Comparison of ENCODE assay signal across 10 cellular contexts in genomic region chr4:4269856-4270255, GRCh38. TPM values are rescaled to one million over a fixed set of nuclear protein-coding genes. Genes with fewer than 3 reads are reported as not detected.
A peak's percentile ranks its signal among the peaks of the same experiment; 100 is the strongest.
DNase-seq lines count a peak whose midpoint lies in the region; ATAC-seq and TF ChIP-seq lines count a peak whose summit lies in the region.
"Had no signal": no experiment of that assay in that cellular context is flagged by ENCODE, and none has a peak within 500 bp of the region (broad histone marks: within the 10 kb centered on the region; RNA-seq: fewer than 3 reads in every experiment).

No MANE protein-coding gene starts in this region.

- intact Hi-C loops in activated CD4-positive, alpha-beta T cell treated with anti-CD3 and anti-CD28 coated beads, Interleukin-2, amount 10 ng/mL, durations not matched to agents 24 days and 14 days (cut with micrococcal nuclease) = no loop called here
- intact Hi-C loops in PC-3 (cut with micrococcal nuclease) (no loop called here), mammary epithelial cell (cut with micrococcal nuclease) (no loop called here), mucosa of descending colon (cut with DNase I, micrococcal nuclease) (no loop called here)

- in situ Hi-C loops in mammary epithelial cell (cut with MboI; ENCODE audit: low sequenced_read_pairs in 2 of 2) = no loop called here

- H3K36me3 Mint-ChIP-seq in activated CD4-positive, alpha-beta T cell treated with anti-CD3 and anti-CD28 coated beads, Interleukin-2, amount 10 ng/mL, durations not matched to agents 24 days and 14 days (ENCODE audit: low read depth) = peaks cover 56% of the 10 kb centered on the region

- H3K79me2 ChIP-seq in PC-3 (ENCODE audit: low read length) (no peaks in the 10 kb centered on the region), mammary epithelial cell (ENCODE audit: insufficient read depth, low read length) (peaks cover 4% of the 10 kb centered on the region)

- H3K27ac Mint-ChIP-seq in activated CD4-positive, alpha-beta T cell treated with anti-CD3 and anti-CD28 coated beads, Interleukin-2, amount 10 ng/mL, durations not matched to agents 24 days and 14 days = peak overlapping the region; percentile 69

- H2AFZ ChIP-seq in PC-3 (ENCODE audit: low read length) (no peak overlapping the region), mammary epithelial cell (ENCODE audit: low read depth, low read length) (no peak overlapping the region)

- no TSS peak for BruUV-seq in PC-3 (replicated peaks; lab: Mats Ljungman, UMichigan)
- BruUV-seq in mammary epithelial cell (replicated peaks; lab: Mats Ljungman, UMichigan) = no TSS peak

- ATAC-seq in PC-3 (peak; percentile 92), mucosa of descending colon (peak; percentile 67), HG03520 (IDR thresholded peaks at IDR 0.05; ENCODE audit: unreplicated experiment) (no peak), gastroesophageal sphincter (no peak)

- peak overlapping the region; percentile 40 for H3K27ac ChIP-seq in PC-3 (ENCODE audit: low read length)
- peak overlapping the region; percentile 72 for H3K27ac ChIP-seq in mammary epithelial cell (ENCODE audit: insufficient read depth, low read depth, low read length)
- H3K27ac ChIP-seq in gastroesophageal sphincter = no peak overlapping the region
- H3K27ac ChIP-seq: SJCRH30, suprapubic skin had no signal

- no peaks in the 10 kb centered on the region for H4K20me1 ChIP-seq in PC-3 (ENCODE audit: low read length)
- H4K20me1 ChIP-seq in mammary epithelial cell (ENCODE audit: insufficient read depth, low read length) = no peaks in the 10 kb centered on the region

- dilution Hi-C loops in mammary epithelial cell (cut with HindIII; ENCODE audit: low sequenced_read_pairs) = no loop called here

- peak; percentile 63 for DNase-seq in activated CD4-positive, alpha-beta T cell treated with anti-CD3 and anti-CD28 coated beads, Interleukin-2, amount 10 ng/mL, durations not matched to agents 24 days and 14 days
- no peak for DNase-seq in activated CD4-positive, alpha-beta T cell treated with anti-CD3 and anti-CD28 coated beads for 48 hours
- DNase-seq in PC-3 (peak; percentile 38), mammary epithelial cell (peak; percentile 55), mucosa of descending colon (no peak), NCI-H2107 (lab: John Stamatoyannopoulos, UW) (no peak)
- DNase-seq: SJCRH30 had no signal

- TF ChIP-seq CTCF in PC-3 (conservative IDR thresholded peaks at IDR 0.05; ENCODE audit: low read depth, low read length) (no peak), mammary epithelial cell (conservative IDR thresholded peaks at IDR 0.05 in 1 of 2, IDR thresholded peaks at IDR 0.05 in 1 of 2; ENCODE audit: extremely low read depth in 1 of 2, insufficient read depth in 1 of 2, low read depth in 1 of 2, low read length in 2 of 2) (no peak), mucosa of descending colon (IDR thresholded peaks at IDR 0.05) (no peak), gastroesophageal sphincter (IDR thresholded peaks at IDR 0.05) (no peak)

- 42% methylated on average over 4 of the region's 4 CpGs for WGBS in mammary epithelial cell (ENCODE audit: low coverage, missing lambda C conversion rate)
- WGBS in gastroesophageal sphincter (ENCODE audit: low coverage in 1 of 2), 2 donors = 100% methylated on average over 1 to 3 of the region's 4 CpGs

- peaks cover 17% of the 10 kb centered on the region for H3K36me3 ChIP-seq in PC-3 (ENCODE audit: low read depth, low read length)
- peaks cover 24% of the 10 kb centered on the region for H3K36me3 ChIP-seq in mammary epithelial cell (ENCODE audit: insufficient read depth, low read length)
- peaks cover 7% of the 10 kb centered on the region for H3K36me3 ChIP-seq in mucosa of descending colon (ENCODE audit: low read depth)
- peaks cover 4 to 82% of the 10 kb centered on the region in 2 donors for H3K36me3 ChIP-seq in gastroesophageal sphincter

- no peaks in the 10 kb centered on the region for H3K9me3 ChIP-seq in PC-3 (ENCODE audit: low read length)
- H3K9me3 ChIP-seq in mammary epithelial cell (replicated peaks; ENCODE audit: insufficient read depth, low read length) = no peaks in the 10 kb centered on the region
- H3K9me3 ChIP-seq in mucosa of descending colon = no peaks in the 10 kb centered on the region
- H3K9me3 ChIP-seq in gastroesophageal sphincter = no peaks in the 10 kb centered on the region
- H3K9me3 ChIP-seq: SJCRH30, suprapubic skin had no signal

- H3K27me3 Mint-ChIP-seq in activated CD4-positive, alpha-beta T cell treated with anti-CD3 and anti-CD28 coated beads, Interleukin-2, amount 10 ng/mL, durations not matched to agents 24 days and 14 days = no peaks in the 10 kb centered on the region

- no peak overlapping the region for H3K4me3 ChIP-seq in PC-3 (ENCODE audit: low read length)
- H3K4me3 ChIP-seq in mammary epithelial cell (replicated peaks in 1 of 3; ENCODE audit: insufficient read depth in 1 of 3, low read depth in 2 of 3, low read length in 3 of 3) = no peak overlapping the region
- H3K4me3 ChIP-seq in mucosa of descending colon = no peak overlapping the region
- no peak overlapping the region for H3K4me3 ChIP-seq in gastroesophageal sphincter
- H3K4me3 ChIP-seq: SJCRH30, suprapubic skin had no signal

- H3K9ac ChIP-seq in PC-3 (ENCODE audit: low read length) (no peak overlapping the region), mammary epithelial cell (ENCODE audit: insufficient read depth, low read length) (no peak overlapping the region)

- H3K4me3 Mint-ChIP-seq in activated CD4-positive, alpha-beta T cell treated with anti-CD3 and anti-CD28 coated beads, Interleukin-2, amount 10 ng/mL, durations not matched to agents 24 days and 14 days = peak overlapping the region; percentile 11

- H3K4me1 ChIP-seq in PC-3 (ENCODE audit: insufficient read depth, low read length) = peaks cover 10% of the 10 kb centered on the region; the same call in 1 of the 2 replicates
- peaks cover 11% of the 10 kb centered on the region for H3K4me1 ChIP-seq in mammary epithelial cell (ENCODE audit: insufficient read depth, low read length)
- H3K4me1 ChIP-seq in mucosa of descending colon (ENCODE audit: low read depth) = no peaks in the 10 kb centered on the region
- no peaks in the 10 kb centered on the region for H3K4me1 ChIP-seq in gastroesophageal sphincter
- H3K4me1 ChIP-seq: SJCRH30, suprapubic skin had no signal

- TF ChIP-seq POLR2A in gastroesophageal sphincter (IDR thresholded peaks at IDR 0.05) = no peak

- POLR2A ChIA-PET in PC-3 (lab: Charles Lee; ENCODE audit: unreplicated experiment) = no interaction called here

- TF ChIP-seq EP300 in gastroesophageal sphincter (IDR thresholded peaks at IDR 0.05) = no peak

- H3F3A ChIP-seq in PC-3 (ENCODE audit: low read length, unreplicated experiment) = no peaks in the 10 kb centered on the region

- no peaks in the 10 kb centered on the region for H3K9me3 Mint-ChIP-seq in activated CD4-positive, alpha-beta T cell treated with anti-CD3 and anti-CD28 coated beads, Interleukin-2, amount 10 ng/mL, durations not matched to agents 24 days and 14 days

- CTCF ChIA-PET in PC-3 (lab: Charles Lee) = interaction anchor here (1.0 kb wide), 1 partner anchor 10 kb away, joined by 3 read pairs; no protein-coding TSS in a partner anchor
- CTCF ChIA-PET in mammary epithelial cell (lab: Charles Lee; ENCODE audit: low non-redundant PET) = no interaction called here

- H3K4me2 ChIP-seq in PC-3 (ENCODE audit: low read length) (0 out of 2 replicates have a peak overlapping the region, but pooled peaks have one; percentile 22), mammary epithelial cell (ENCODE audit: insufficient read depth, low read depth, low read length) (no peak overlapping the region)

- no peaks in the 10 kb centered on the region for H3K9me2 ChIP-seq in PC-3 (replicated peaks; ENCODE audit: low read length)

- H3K27me3 ChIP-seq in PC-3 (ENCODE audit: low read length) (no peaks in the 10 kb centered on the region), mammary epithelial cell (ENCODE audit: insufficient read depth, low read length) (no peaks in the 10 kb centered on the region), gastroesophageal sphincter (no peaks in the 10 kb centered on the region)
- H3K27me3 ChIP-seq: SJCRH30, suprapubic skin had no signal

- H3K4me1 Mint-ChIP-seq in activated CD4-positive, alpha-beta T cell treated with anti-CD3 and anti-CD28 coated beads, Interleukin-2, amount 10 ng/mL, durations not matched to agents 24 days and 14 days = peaks cover 23% of the 10 kb centered on the region

RNA-seq across cellular contexts. Expression of gene LYAR, which starts 20.1 kb away (rescaled TPM):
- total RNA-seq in activated CD4-positive, alpha-beta T cell treated with anti-CD3 and anti-CD28 coated beads, Interleukin-2, amount 10 ng/mL, durations not matched to agents 24 days and 14 days = 93.9 and 95.5 TPM in 2 replicates
- total RNA-seq in PC-3 (2014; rRNA removed) = 37.5 and 41.3 TPM in 2 replicates
- 10 to 100 TPM in 1 of 2 donors, 1 to 10 TPM in 1; 6.3 to 36.3 TPM for total RNA-seq in mammary epithelial cell
- polyA plus RNA-seq in mammary epithelial cell = 16.1 TPM
- polyA minus RNA-seq in mammary epithelial cell = 35.0 TPM
- total RNA-seq in mucosa of descending colon = 10 to 100 TPM in 1 of 3 donors, 1 to 10 TPM in 2; 5.2 to 12.9 (median 8.2) TPM
- 10 to 100 TPM; 13.7 to 21.3 (median 17.2) TPM for total RNA-seq in gastroesophageal sphincter

RNA-seq across cellular contexts. Expression of gene ZBTB49, which starts 20.2 kb away (rescaled TPM):
- 7.2 and 8.6 TPM in 2 replicates for total RNA-seq in activated CD4-positive, alpha-beta T cell treated with anti-CD3 and anti-CD28 coated beads, Interleukin-2, amount 10 ng/mL, durations not matched to agents 24 days and 14 days
- total RNA-seq in PC-3 (2014; rRNA removed) = 1.1 and 3.2 TPM in 2 replicates
- 1 to 10 TPM; 4.7 to 8.6 TPM for total RNA-seq in mammary epithelial cell
- polyA plus RNA-seq in mammary epithelial cell = 1.9 TPM
- polyA minus RNA-seq in mammary epithelial cell = not detected
- 1 to 10 TPM; 3.5 to 8.9 (median 8.4) TPM for total RNA-seq in mucosa of descending colon
- 1 to 10 TPM; 2.0 to 6.7 (median 6.3) TPM for total RNA-seq in gastroesophageal sphincter

RNA-seq across cellular contexts. Expression of gene TMEM128, which starts 21.8 kb away (rescaled TPM):
- total RNA-seq in activated CD4-positive, alpha-beta T cell treated with anti-CD3 and anti-CD28 coated beads, Interleukin-2, amount 10 ng/mL, durations not matched to agents 24 days and 14 days = 18.5 and 20.7 TPM in 2 replicates
- total RNA-seq in PC-3 (2014; rRNA removed) (4.7 and 10.1 TPM in 2 replicates), mammary epithelial cell (10 to 100 TPM; 20.3 to 28.8 TPM), mucosa of descending colon (10 to 100 TPM; 14.9 to 20.7 (median 19.6) TPM), gastroesophageal sphincter (10 to 100 TPM; 12.5 to 20.4 (median 17.8) TPM)
- polyA plus RNA-seq in mammary epithelial cell = 18.3 TPM
- polyA minus RNA-seq in mammary epithelial cell = 10.5 TPM

RNA-seq across cellular contexts. Expression of gene OTOP1, which starts 43.1 kb away (rescaled TPM):
- not detected in 2 replicates for total RNA-seq in activated CD4-positive, alpha-beta T cell treated with anti-CD3 and anti-CD28 coated beads, Interleukin-2, amount 10 ng/mL, durations not matched to agents 24 days and 14 days
- total RNA-seq in PC-3 (2014; rRNA removed) (not detected in 2 replicates), mammary epithelial cell (not detected), mucosa of descending colon (not detected), gastroesophageal sphincter (not detected)
- polyA plus RNA-seq in mammary epithelial cell = 0.03 TPM
- polyA minus RNA-seq in mammary epithelial cell = not detected
- total RNA-seq: SJCRH30 had no signal

Comparison
In these comparisons a context has a peak if more than half of its experiments do, and no peak if none do; other contexts are left out.
1. DNase-seq: peak in activated CD4-positive, alpha-beta T cell treated with anti-CD3 and anti-CD28 coated beads, Interleukin-2, amount 10 ng/mL, durations not matched to agents 24 days and 14 days (single experiment), PC-3 (single experiment) and mammary epithelial cell (single experiment); none in activated CD4-positive, alpha-beta T cell treated with anti-CD3 and anti-CD28 coated beads for 48 hours (single experiment), mucosa of descending colon (0 of 3) and NCI-H2107 (single experiment).
2. ATAC-seq: peak in PC-3 (single experiment) and mucosa of descending colon (single experiment); none in HG03520 (single experiment) and gastroesophageal sphincter (single experiment).
3. H3K27ac ChIP-seq: peak in PC-3 (single experiment) and mammary epithelial cell (single experiment); none in gastroesophageal sphincter (0 of 4).